In the genomic region with DNA sequence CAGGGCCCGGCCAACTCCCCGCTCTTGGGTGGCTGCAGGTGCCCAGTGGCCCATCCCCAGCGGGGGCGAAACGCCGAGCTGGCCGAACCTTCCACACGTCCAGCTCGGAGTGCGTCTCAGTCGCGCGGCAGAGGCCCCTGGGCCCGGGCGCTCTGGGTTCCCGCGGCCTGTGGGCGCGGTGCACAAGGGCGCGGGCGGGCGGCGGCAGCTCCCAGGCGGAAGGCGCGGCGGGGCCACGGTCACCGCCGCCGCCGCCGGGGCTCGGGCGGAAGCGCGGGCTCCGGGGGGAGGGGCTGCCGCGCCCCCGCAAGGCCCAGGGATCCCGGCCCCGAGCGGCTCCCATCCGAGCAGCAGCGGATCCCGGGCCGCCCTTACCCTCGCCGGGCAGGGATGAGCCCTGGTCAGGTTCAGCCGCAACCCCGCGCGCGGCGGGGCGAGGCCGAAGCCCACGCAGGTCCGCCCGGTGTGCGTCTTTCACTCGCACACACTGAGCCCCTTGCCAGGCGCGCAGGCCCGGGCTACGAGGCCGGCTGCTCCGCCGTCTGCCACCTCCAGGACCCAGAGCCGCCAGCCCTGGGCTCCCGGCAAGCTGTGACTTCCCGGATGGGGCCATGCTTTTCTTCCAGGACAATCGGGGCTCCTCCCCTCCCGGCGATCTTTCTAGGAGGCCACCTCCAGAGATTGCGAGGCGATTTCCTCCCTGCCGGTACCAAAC, we compare ENCODE assay signal across 2 cellular contexts.
TF ChIP-seq lines count a peak whose summit lies in the region.

No MANE protein-coding gene starts in this region.

TF ChIP-seq in HCT116, 20 proteins besides CTCF, POLR2A, EP300 and RAD21:
- TF ChIP-seq EZH2 (IDR thresholded peaks at IDR 0.05) (no peak), TCF7L2 (IDR thresholded peaks at IDR 0.05; ENCODE audit: borderline replicate concordance, extremely low read depth, insufficient read depth, insufficient read length) (no peak), MAX (IDR thresholded peaks at IDR 0.05) (no peak), SRF (IDR thresholded peaks at IDR 0.05; ENCODE audit: low read depth) (no peak), POLR2AphosphoS5 (IDR thresholded peaks at IDR 0.05; ENCODE audit: low read depth, low read length) (peak; percentile 40; the same call in 1 of the 2 replicates), EZH2phosphoT487 (IDR thresholded peaks at IDR 0.05; ENCODE audit: borderline replicate concordance) (no peak), JUND (IDR thresholded peaks at IDR 0.05) (no peak), ZFX (IDR thresholded peaks at IDR 0.05) (peak; percentile 81), SP1 (IDR thresholded peaks at IDR 0.05; ENCODE audit: low read depth) (no peak), CEBPB (IDR thresholded peaks at IDR 0.05; ENCODE audit: low read depth) (no peak), YY1 (IDR thresholded peaks at IDR 0.05; ENCODE audit: extremely low read depth, insufficient replicate concordance, low read depth, low read length) (no peak), ELF1 (IDR thresholded peaks at IDR 0.05; ENCODE audit: borderline replicate concordance, low read depth) (no peak), SIN3A (IDR thresholded peaks at IDR 0.05; ENCODE audit: low read depth) (no peak)
- TF ChIP-seq, protein P1, sequence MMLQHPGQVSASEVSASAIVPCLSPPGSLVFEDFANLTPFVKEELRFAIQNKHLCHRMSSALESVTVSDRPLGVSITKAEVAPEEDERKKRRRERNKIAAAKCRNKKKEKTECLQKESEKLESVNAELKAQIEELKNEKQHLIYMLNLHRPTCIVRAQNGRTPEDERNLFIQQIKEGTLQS (IDR thresholded peaks at IDR 0.05): no peak
- TF ChIP-seq, protein P2, sequence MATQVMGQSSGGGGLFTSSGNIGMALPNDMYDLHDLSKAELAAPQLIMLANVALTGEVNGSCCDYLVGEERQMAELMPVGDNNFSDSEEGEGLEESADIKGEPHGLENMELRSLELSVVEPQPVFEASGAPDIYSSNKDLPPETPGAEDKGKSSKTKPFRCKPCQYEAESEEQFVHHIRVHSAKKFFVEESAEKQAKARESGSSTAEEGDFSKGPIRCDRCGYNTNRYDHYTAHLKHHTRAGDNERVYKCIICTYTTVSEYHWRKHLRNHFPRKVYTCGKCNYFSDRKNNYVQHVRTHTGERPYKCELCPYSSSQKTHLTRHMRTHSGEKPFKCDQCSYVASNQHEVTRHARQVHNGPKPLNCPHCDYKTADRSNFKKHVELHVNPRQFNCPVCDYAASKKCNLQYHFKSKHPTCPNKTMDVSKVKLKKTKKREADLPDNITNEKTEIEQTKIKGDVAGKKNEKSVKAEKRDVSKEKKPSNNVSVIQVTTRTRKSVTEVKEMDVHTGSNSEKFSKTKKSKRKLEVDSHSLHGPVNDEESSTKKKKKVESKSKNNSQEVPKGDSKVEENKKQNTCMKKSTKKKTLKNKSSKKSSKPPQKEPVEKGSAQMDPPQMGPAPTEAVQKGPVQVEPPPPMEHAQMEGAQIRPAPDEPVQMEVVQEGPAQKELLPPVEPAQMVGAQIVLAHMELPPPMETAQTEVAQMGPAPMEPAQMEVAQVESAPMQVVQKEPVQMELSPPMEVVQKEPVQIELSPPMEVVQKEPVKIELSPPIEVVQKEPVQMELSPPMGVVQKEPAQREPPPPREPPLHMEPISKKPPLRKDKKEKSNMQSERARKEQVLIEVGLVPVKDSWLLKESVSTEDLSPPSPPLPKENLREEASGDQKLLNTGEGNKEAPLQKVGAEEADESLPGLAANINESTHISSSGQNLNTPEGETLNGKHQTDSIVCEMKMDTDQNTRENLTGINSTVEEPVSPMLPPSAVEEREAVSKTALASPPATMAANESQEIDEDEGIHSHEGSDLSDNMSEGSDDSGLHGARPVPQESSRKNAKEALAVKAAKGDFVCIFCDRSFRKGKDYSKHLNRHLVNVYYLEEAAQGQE (IDR thresholded peaks at IDR 0.05; ENCODE audit: low read depth): no peak
- TF ChIP-seq, protein P3, sequence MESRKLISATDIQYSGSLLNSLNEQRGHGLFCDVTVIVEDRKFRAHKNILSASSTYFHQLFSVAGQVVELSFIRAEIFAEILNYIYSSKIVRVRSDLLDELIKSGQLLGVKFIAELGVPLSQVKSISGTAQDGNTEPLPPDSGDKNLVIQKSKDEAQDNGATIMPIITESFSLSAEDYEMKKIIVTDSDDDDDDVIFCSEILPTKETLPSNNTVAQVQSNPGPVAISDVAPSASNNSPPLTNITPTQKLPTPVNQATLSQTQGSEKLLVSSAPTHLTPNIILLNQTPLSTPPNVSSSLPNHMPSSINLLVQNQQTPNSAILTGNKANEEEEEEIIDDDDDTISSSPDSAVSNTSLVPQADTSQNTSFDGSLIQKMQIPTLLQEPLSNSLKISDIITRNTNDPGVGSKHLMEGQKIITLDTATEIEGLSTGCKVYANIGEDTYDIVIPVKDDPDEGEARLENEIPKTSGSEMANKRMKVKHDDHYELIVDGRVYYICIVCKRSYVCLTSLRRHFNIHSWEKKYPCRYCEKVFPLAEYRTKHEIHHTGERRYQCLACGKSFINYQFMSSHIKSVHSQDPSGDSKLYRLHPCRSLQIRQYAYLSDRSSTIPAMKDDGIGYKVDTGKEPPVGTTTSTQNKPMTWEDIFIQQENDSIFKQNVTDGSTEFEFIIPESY (IDR thresholded peaks at IDR 0.05; ENCODE audit: extremely low read depth, insufficient replicate concordance, low read length): no peak

TF ChIP-seq in K562, 482 proteins besides CTCF, POLR2A, EP300 and RAD21:
- TF ChIP-seq E2F6 (IDR thresholded peaks at IDR 0.05; ENCODE audit: borderline replicate concordance in 1 of 2, extremely low read depth in 1 of 2, insufficient read depth in 1 of 2, insufficient read length in 1 of 2, low read depth in 1 of 2, low read length in 1 of 2, poor library complexity in 1 of 2, severe bottlenecking in 1 of 2) (peak; percentile 13 to 29), ZC3H8 (IDR thresholded peaks at IDR 0.05) (no peak), RBFOX2 (IDR thresholded peaks at IDR 0.05; ENCODE audit: low read depth, low read length) (peak; percentile 60), YY1 (IDR thresholded peaks at IDR 0.05; ENCODE audit: borderline replicate concordance in 1 of 3, control insufficient read depth in 1 of 3, extremely low read depth in 1 of 3, insufficient read depth in 3 of 3, insufficient read length in 1 of 3, insufficient replicate concordance in 2 of 3, low read depth in 1 of 3, low read length in 2 of 3) (peak in 1 of 3 experiments; percentile 24), CEBPG (CRISPR knock-in tag; IDR thresholded peaks at IDR 0.05) (no peak), CEBPG (tag; conservative IDR thresholded peaks at IDR 0.05 in 1 of 2, IDR thresholded peaks at IDR 0.05 in 1 of 2) (no peak), L3MBTL2 (IDR thresholded peaks at IDR 0.05) (peak; percentile 40; the same call in 1 of the 2 replicates), PHF8 (IDR thresholded peaks at IDR 0.05; ENCODE audit: borderline replicate concordance, low read length) (peak; percentile 47; the same call in 1 of the 2 replicates), CXXC5 (CRISPR knock-in tag; IDR thresholded peaks at IDR 0.05) (0 out of 2 replicates have a peak, but pooled peaks have one; percentile 23), GABPA (tag; conservative IDR thresholded peaks at IDR 0.05; ENCODE audit: low read depth) (peak; percentile 46), ZFX (CRISPR knock-in tag; IDR thresholded peaks at IDR 0.05) (peak; percentile 62), MYNN (IDR thresholded peaks at IDR 0.05) (no peak), MYNN (CRISPR knock-in tag; IDR thresholded peaks at IDR 0.05) (no peak), POLR2G (IDR thresholded peaks at IDR 0.05; ENCODE audit: low read depth, low read length) (peak; percentile 72), GTF2A2 (tag; IDR thresholded peaks at IDR 0.05) (no peak), TCF7L2 (IDR thresholded peaks at IDR 0.05; ENCODE audit: low read depth, low read length) (no peak), VEZF1 (CRISPR knock-in tag; IDR thresholded peaks at IDR 0.05) (peak; percentile 46), NRF1 (conservative IDR thresholded peaks at IDR 0.05 in 1 of 2, IDR thresholded peaks at IDR 0.05 in 1 of 2) (0 out of 4 replicates have a peak, but pooled peaks of 1 of the 2 experiments have one; percentile 32), RB1 (IDR thresholded peaks at IDR 0.05; ENCODE audit: low read depth) (0 out of 2 replicates have a peak, but pooled peaks have one; percentile 33), ELF1 (tag; IDR thresholded peaks at IDR 0.05) (0 out of 2 replicates have a peak, but pooled peaks have one; percentile 11), KAT7 (CRISPR knock-in tag; IDR thresholded peaks at IDR 0.05; ENCODE audit: borderline replicate concordance) (no peak), ETV1 (tag; conservative IDR thresholded peaks at IDR 0.05; ENCODE audit: low read depth) (0 out of 2 replicates have a peak, but pooled peaks have one; percentile 8)
- TF ChIP-seq, protein P4, sequence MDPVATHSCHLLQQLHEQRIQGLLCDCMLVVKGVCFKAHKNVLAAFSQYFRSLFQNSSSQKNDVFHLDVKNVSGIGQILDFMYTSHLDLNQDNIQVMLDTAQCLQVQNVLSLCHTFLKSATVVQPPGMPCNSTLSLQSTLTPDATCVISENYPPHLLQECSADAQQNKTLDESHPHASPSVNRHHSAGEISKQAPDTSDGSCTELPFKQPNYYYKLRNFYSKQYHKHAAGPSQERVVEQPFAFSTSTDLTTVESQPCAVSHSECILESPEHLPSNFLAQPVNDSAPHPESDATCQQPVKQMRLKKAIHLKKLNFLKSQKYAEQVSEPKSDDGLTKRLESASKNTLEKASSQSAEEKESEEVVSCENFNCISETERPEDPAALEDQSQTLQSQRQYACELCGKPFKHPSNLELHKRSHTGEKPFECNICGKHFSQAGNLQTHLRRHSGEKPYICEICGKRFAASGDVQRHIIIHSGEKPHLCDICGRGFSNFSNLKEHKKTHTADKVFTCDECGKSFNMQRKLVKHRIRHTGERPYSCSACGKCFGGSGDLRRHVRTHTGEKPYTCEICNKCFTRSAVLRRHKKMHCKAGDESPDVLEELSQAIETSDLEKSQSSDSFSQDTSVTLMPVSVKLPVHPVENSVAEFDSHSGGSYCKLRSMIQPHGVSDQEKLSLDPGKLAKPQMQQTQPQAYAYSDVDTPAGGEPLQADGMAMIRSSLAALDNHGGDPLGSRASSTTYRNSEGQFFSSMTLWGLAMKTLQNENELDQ (CRISPR knock-in tag; IDR thresholded peaks at IDR 0.05; ENCODE audit: borderline replicate concordance): no peak
TF ChIP-seq in K562: peak in this region for 14.
